ENCODE assay signal across 23 cellular contexts in genomic region chr7:52920977-52921376, GRCh38.
A peak's percentile ranks its signal among the peaks of the same experiment; 100 is the strongest.
DNase-seq lines count a peak whose midpoint lies in the region; ATAC-seq, FAIRE-seq and TF ChIP-seq lines count a peak whose summit lies in the region.
"Had no signal": no experiment of that assay in that cellular context is flagged by ENCODE, and none has a peak within 500 bp of the region (broad histone marks: within the 10 kb centered on the region; RNA-seq: fewer than 3 reads in every experiment).

No MANE protein-coding gene starts in this region.

- intact Hi-C loops in Caco-2 (cut with micrococcal nuclease; ENCODE audit: unreplicated experiment) (no loop called here), posterior vena cava (cut with DNase I) (no loop called here)

- TF ChIP-seq CTCF in Caco-2 (IDR thresholded peaks at IDR 0.05; ENCODE audit: insufficient read depth in 1 of 2, low read depth in 1 of 2, low read length in 1 of 2, severe bottlenecking in 1 of 2, unreplicated experiment in 1 of 2): no peak
- peak; percentile 53; the same call in 1 of the 2 replicates for TF ChIP-seq CTCF in OCI-LY1 (IDR thresholded peaks at IDR 0.05; ENCODE audit: low read length)
- no peak for TF ChIP-seq CTCF in H1 (IDR thresholded peaks at IDR 0.05; ENCODE audit: control extremely low read depth in 1 of 3, insufficient read depth in 1 of 3, low read depth in 1 of 3, low read length in 3 of 3)

- peak in 1 of 2 experiments; percentile 12 for DNase-seq in Caco-2
- DNase-seq in H1 (ENCODE audit: low read depth in 1 of 2, low spot score in 2 of 2): no peak
- DNase-seq in neuronal stem cell (ENCODE audit: low spot score): no peak
- DNase-seq in posterior vena cava (ENCODE audit: low spot score): no peak
- DNase-seq in stimulated activated naive CD4-positive, alpha-beta T cell treated with Interleukin-2 at 50 U/mL for 16 hours (lab: John Stamatoyannopoulos, UW): no peak
- DNase-seq: EL, IMR-90, NCI-H1105, NCI-H146, NCI-H2029 treated with DMSO at 0.1 percent for 48 hours, NCI-H226, NCI-H510A treated with DMSO at 0.1 percent for 48 hours, NCI-H82, OCI-M1 had no signal

- H3K36me3 Mint-ChIP-seq in Caco-2 (ENCODE audit: insufficient read depth, unreplicated experiment): no peaks in the 10 kb centered on the region
- H3K36me3 Mint-ChIP-seq: CD14-positive monocyte had no signal

- no peaks in the 10 kb centered on the region for H3K23me2 ChIP-seq in H1 (ENCODE audit: low read depth, low read length)

- ATAC-seq in HG02870 (IDR thresholded peaks at IDR 0.05; ENCODE audit: unreplicated experiment): no peak

- H3K56ac ChIP-seq in H1 (replicated peaks; ENCODE audit: insufficient read length, low read depth, low read length): no peak overlapping the region

- H4K8ac ChIP-seq in H1 (ENCODE audit: extremely low read depth, insufficient read depth, low read length): no peak overlapping the region
- H4K8ac ChIP-seq in neuronal stem cell (ENCODE audit: low read depth, low read length): no peak overlapping the region

- TF ChIP-seq RAD21 in H1 (IDR thresholded peaks at IDR 0.05 in 1 of 2, conservative IDR thresholded peaks at IDR 0.05 in 1 of 2; ENCODE audit: low read depth in 2 of 2, low read length in 2 of 2): peak; percentile 25 to 31

- no peak overlapping the region for H3K4me3 ChIP-seq in Caco-2 (ENCODE audit: low read depth, low read length)
- H3K4me3 ChIP-seq in OCI-LY1 (ENCODE audit: low read depth, low read length, poor library complexity, severe bottlenecking): no peak overlapping the region
- H3K4me3 ChIP-seq in H1 (ENCODE audit: extremely low read depth in 1 of 4, insufficient read depth in 2 of 4, low read depth in 3 of 4, low read length in 4 of 4): no peak overlapping the region
- H3K4me3 ChIP-seq in neuronal stem cell (ENCODE audit: low read length in 2 of 2): no peak overlapping the region
- H3K4me3 ChIP-seq: HAP-1, SJCRH30 had no signal

- no peak overlapping the region for H3K27ac Mint-ChIP-seq in Caco-2 (ENCODE audit: unreplicated experiment)
- H3K27ac Mint-ChIP-seq: CD14-positive monocyte had no signal

- H3K36me3 ChIP-seq in Caco-2 (ENCODE audit: control insufficient read depth, insufficient read depth, low read length) (no peaks in the 10 kb centered on the region), OCI-LY1 (ENCODE audit: insufficient read depth, low read length) (no peaks in the 10 kb centered on the region), H1 (ENCODE audit: control insufficient read depth in 2 of 4, insufficient read depth in 4 of 4, low read length in 3 of 4) (no peaks in the 10 kb centered on the region), neuronal stem cell (replicated peaks in 1 of 2; ENCODE audit: control insufficient read depth in 2 of 2, insufficient read depth in 2 of 2, low read length in 2 of 2) (no peaks in the 10 kb centered on the region)
- H3K36me3 ChIP-seq: HAP-1, SJCRH30 had no signal

- no peak overlapping the region for H2BK12ac ChIP-seq in H1 (ENCODE audit: low read depth, low read length)
- no peak overlapping the region for H2BK12ac ChIP-seq in neuronal stem cell (ENCODE audit: low read length)

- no peak overlapping the region for H3K23ac ChIP-seq in H1 (ENCODE audit: insufficient read length)
- H3K23ac ChIP-seq in neuronal stem cell (ENCODE audit: low read depth, low read length, poor library complexity): no peak overlapping the region

- no peak overlapping the region for H2BK20ac ChIP-seq in H1 (ENCODE audit: low read length)

- no peak overlapping the region for H3K4ac ChIP-seq in H1 (replicated peaks; ENCODE audit: insufficient read length, low read depth, low read length)
- H3K4ac ChIP-seq in neuronal stem cell (ENCODE audit: low read length): no peak overlapping the region

- no peaks in the 10 kb centered on the region for H3K27me3 Mint-ChIP-seq in Caco-2 (ENCODE audit: insufficient read depth, unreplicated experiment)

- H4K5ac ChIP-seq in H1 (ENCODE audit: insufficient read length, low read depth, low read length): no peak overlapping the region

- H3K79me2 ChIP-seq in OCI-LY1 (ENCODE audit: insufficient read depth, low read length) (no peaks in the 10 kb centered on the region), H1 (ENCODE audit: control insufficient read depth in 1 of 2, insufficient read depth in 2 of 2, low read length in 2 of 2) (no peaks in the 10 kb centered on the region)

- H3K14ac ChIP-seq in H1 (ENCODE audit: insufficient read length) (no peak overlapping the region), neuronal stem cell (ENCODE audit: low read length) (no peak overlapping the region)

- H2AFZ ChIP-seq in OCI-LY1 (ENCODE audit: low read length): peak overlapping the region; percentile 15
- 0 out of 2 replicates have a peak overlapping the region, but pooled peaks have one; percentile 42 for H2AFZ ChIP-seq in H1 (ENCODE audit: low read length)
- H2AFZ ChIP-seq in neuronal stem cell (ENCODE audit: low read length): peak overlapping the region; percentile 9

- H3K79me1 ChIP-seq in H1 (ENCODE audit: low read depth, low read length) (no peaks in the 10 kb centered on the region), neuronal stem cell (ENCODE audit: low read depth, low read length) (no peaks in the 10 kb centered on the region)

- no peaks in the 10 kb centered on the region for H3K9me3 ChIP-seq in Caco-2
- 0 out of 2 replicates have a peak, but pooled peaks cover 5% of the 10 kb centered on the region for H3K9me3 ChIP-seq in OCI-LY1 (ENCODE audit: low read length)
- H3K9me3 ChIP-seq in H1 (ENCODE audit: insufficient read depth in 2 of 2, low read depth in 1 of 2, low read length in 1 of 2): no peaks in the 10 kb centered on the region; a peak in 1 of 4 replicates
- H3K9me3 ChIP-seq in neuronal stem cell (replicated peaks in 1 of 2; ENCODE audit: control insufficient read depth in 2 of 2, insufficient read depth in 1 of 2, low read depth in 1 of 2, low read length in 2 of 2): peaks cover 0 to 2% of the 10 kb centered on the region in 2 donors
- H3K9me3 ChIP-seq: HAP-1, SJCRH30 had no signal

- H2AK5ac ChIP-seq in H1 (ENCODE audit: low read depth, low read length): no peak overlapping the region
- no peak overlapping the region for H2AK5ac ChIP-seq in neuronal stem cell (ENCODE audit: low read depth, low read length)

- 84% methylated on average over 3 of the region's 3 CpGs; no CpG with 5 or more reads in 1 of the 2 experiments for WGBS in H1 (ENCODE audit: extremely low coverage in 1 of 2, insufficient coverage in 1 of 2, insufficient read length in 1 of 2, insufficient replicate concordance in 2 of 2, low coverage in 1 of 2, low lambda C conversion rate in 2 of 2, missing lambda C conversion rate in 1 of 2), 2 experiments
- no CpG with 5 or more reads among the region's 3 CpGs for WGBS in neuronal stem cell (ENCODE audit: extremely low coverage in 2 of 2, insufficient read length in 2 of 2, insufficient replicate concordance in 1 of 2), 2 donors

- H3K9me2 ChIP-seq in OCI-LY1 (ENCODE audit: low read depth, low read length): no peaks in the 10 kb centered on the region

- H3K4me3 Mint-ChIP-seq in Caco-2 (ENCODE audit: unreplicated experiment): peak overlapping the region; percentile 42
- H3K4me3 Mint-ChIP-seq: CD14-positive monocyte had no signal

- H4K20me1 ChIP-seq in OCI-LY1 (ENCODE audit: insufficient read depth, low read length) (no peaks in the 10 kb centered on the region), H1 (replicated peaks in 1 of 2; ENCODE audit: control insufficient read depth in 1 of 2, insufficient read depth in 2 of 2, low read length in 2 of 2) (no peaks in the 10 kb centered on the region)

- H3K4me1 ChIP-seq in Caco-2 (peaks cover 8% of the 10 kb centered on the region; the same call in 1 of the 2 replicates), OCI-LY1 (ENCODE audit: insufficient read depth, low read length, severe bottlenecking) (peaks cover 37% of the 10 kb centered on the region), H1 (replicated peaks in 1 of 4; ENCODE audit: control insufficient read depth in 3 of 4, insufficient read depth in 4 of 4, low read length in 3 of 4) (peaks cover 0 to 5% (median 1%) of the 10 kb centered on the region in 4 experiments; a peak in 4 of 7 replicates), neuronal stem cell (ENCODE audit: control insufficient read depth in 2 of 2, insufficient read depth in 1 of 2, low read depth in 1 of 2, low read length in 2 of 2) (no peaks in the 10 kb centered on the region)
- H3K4me1 ChIP-seq: SJCRH30 had no signal

- no peaks in the 10 kb centered on the region for H3F3A ChIP-seq in OCI-LY1 (ENCODE audit: insufficient read depth, low read length)

- H2BK5ac ChIP-seq in H1 (ENCODE audit: low read depth, low read length): no peak overlapping the region
- no peak overlapping the region for H2BK5ac ChIP-seq in neuronal stem cell (ENCODE audit: low read length)

- H4K91ac ChIP-seq in H1 (replicated peaks; ENCODE audit: insufficient read length, low read length): no peak overlapping the region
- H4K91ac ChIP-seq in neuronal stem cell (ENCODE audit: low read depth, low read length, poor library complexity): no peak overlapping the region

- H3K4me2 ChIP-seq in OCI-LY1 (ENCODE audit: low read length): peak overlapping the region; percentile 14; the same call in 1 of the 2 replicates
- H3K4me2 ChIP-seq in H1 (ENCODE audit: insufficient read depth in 1 of 2, low read depth in 2 of 2, low read length in 2 of 2): no peak overlapping the region
- H3K4me2 ChIP-seq in neuronal stem cell (ENCODE audit: insufficient read depth, low read length, poor library complexity, severe bottlenecking): no peak overlapping the region
- H3K4me2 ChIP-seq: KMS-11 had no signal

- no peaks in the 10 kb centered on the region for H3K9me3 Mint-ChIP-seq in Caco-2 (ENCODE audit: unreplicated experiment)

- no peak for TF ChIP-seq POLR2A in H1 (IDR thresholded peaks at IDR 0.05; ENCODE audit: control extremely low read depth in 1 of 2, low read depth in 2 of 2, low read length in 2 of 2)

- peak overlapping the region; percentile 5; the same call in 1 of the 2 replicates for H3K9ac ChIP-seq in OCI-LY1 (ENCODE audit: low read length)
- no peak overlapping the region for H3K9ac ChIP-seq in H1 (replicated peaks in 1 of 4; ENCODE audit: extremely low read depth in 1 of 4, low read depth in 3 of 4, low read length in 3 of 4)
- no peak overlapping the region for H3K9ac ChIP-seq in neuronal stem cell (ENCODE audit: low read depth, low read length, poor library complexity)
- H3K9ac ChIP-seq: KMS-11 had no signal

- H3K4me1 Mint-ChIP-seq in Caco-2 (ENCODE audit: low read depth, unreplicated experiment): peaks cover 9% of the 10 kb centered on the region
- H3K4me1 Mint-ChIP-seq: CD14-positive monocyte had no signal

- CTCF ChIA-PET in Caco-2 (lab: Charles Lee) (interaction anchor here (0.6 kb wide), 1 partner anchor 705 kb away, joined by 4 read pairs; no protein-coding TSS in a partner anchor), H1 (lab: Charles Lee; ENCODE audit: partially characterized antibody) (interaction anchor here (0.7 to 0.9 kb wide), 2 partner anchors 354 to 904 kb away, joined by 3 to 4 read pairs; no protein-coding TSS in a partner anchor)

- no peak for TF ChIP-seq EP300 in H1 (IDR thresholded peaks at IDR 0.05; ENCODE audit: borderline replicate concordance in 1 of 2, low read depth in 2 of 2, low read length in 2 of 2)

- FAIRE-seq in H1 (lab: Jason Lieb, UNC): no peak
- FAIRE-seq: A204.1, D721Med, RCC 7860 had no signal

- H3K27ac ChIP-seq in OCI-LY1 (ENCODE audit: low read depth, low read length, poor library complexity, severe bottlenecking) (peak overlapping the region; percentile 11), H1 (ENCODE audit: low read depth, low read length) (no peak overlapping the region), neuronal stem cell (replicated peaks; ENCODE audit: low read length) (no peak overlapping the region)
- H3K27ac ChIP-seq: KMS-11, SJCRH30 had no signal

- no peak overlapping the region for H3K18ac ChIP-seq in H1 (ENCODE audit: extremely low read depth, low read length)
- H3K18ac ChIP-seq in neuronal stem cell (ENCODE audit: low read length): no peak overlapping the region

- no peak overlapping the region for H2BK15ac ChIP-seq in H1 (ENCODE audit: low read length)
- H2BK15ac ChIP-seq in neuronal stem cell (ENCODE audit: low read length): no peak overlapping the region

- H2BK120ac ChIP-seq in H1 (replicated peaks; ENCODE audit: low read depth, low read length) (no peak overlapping the region), neuronal stem cell (ENCODE audit: low read depth, low read length) (no peak overlapping the region)

- POLR2A ChIA-PET in Caco-2 (lab: Charles Lee): no interaction called here
- POLR2A ChIA-PET in H1 (lab: Charles Lee; ENCODE audit: partially characterized antibody): no interaction called here

- no peaks in the 10 kb centered on the region for H3K27me3 ChIP-seq in Caco-2 (replicated peaks; ENCODE audit: control insufficient read depth, insufficient read depth, low read length)
- H3K27me3 ChIP-seq in OCI-LY1 (ENCODE audit: insufficient read depth, low read length): no peaks in the 10 kb centered on the region
- H3K27me3 ChIP-seq in H1 (replicated peaks in 1 of 4; ENCODE audit: control insufficient read depth in 3 of 4, extremely low read depth in 1 of 4, insufficient read depth in 3 of 4, low read length in 3 of 4): no peaks in the 10 kb centered on the region
- H3K27me3 ChIP-seq in neuronal stem cell (ENCODE audit: control insufficient read depth in 3 of 3, insufficient read depth in 3 of 3, low read depth in 1 of 3, low read length in 3 of 3): no peaks in the 10 kb centered on the region
- H3K27me3 ChIP-seq: SJCRH30 had no signal

- BruUV-seq in Caco-2 (replicated peaks; lab: Mats Ljungman, UMichigan): no TSS peak
